Comparison of ENCODE assay signal across 12 cellular contexts in genomic region chr7:101923276-101923985, GRCh38.
DNase-seq lines count a peak whose midpoint lies in the region; ATAC-seq, FAIRE-seq and TF ChIP-seq lines count a peak whose summit lies in the region.
"Had no signal": no experiment of that assay in that cellular context is flagged by ENCODE, and none has a peak within 500 bp of the region (broad histone marks: within the 10 kb centered on the region; RNA-seq: fewer than 3 reads in every experiment).

No MANE protein-coding gene starts in this region.

- no peak overlapping the region; the same call in 2 of the 3 replicates for H3K4me3 Mint-ChIP-seq in GM23338
- peak overlapping the region; percentile 56 for H3K4me3 Mint-ChIP-seq in astrocyte (ENCODE audit: unreplicated experiment)
- H3K4me3 Mint-ChIP-seq in CD14-positive monocyte = no peak overlapping the region
- H3K4me3 Mint-ChIP-seq: IgD-negative memory B cell; T-helper 2 cell treated with Interferon-gamma antibody and Interleukin-4, amounts not matched to agents 5 μg/mL and 100 μg/mL, for 36 hours had no signal

- H3K9ac ChIP-seq in astrocyte (ENCODE audit: low read length) (peak overlapping the region; percentile 77), stomach smooth muscle (ENCODE audit: low read length in 2 of 2) (no peak overlapping the region)

- H3K27me3 ChIP-seq in GM23338 (ENCODE audit: insufficient read depth) (no peaks in the 10 kb centered on the region), astrocyte (ENCODE audit: insufficient read depth, low read length) (no peaks in the 10 kb centered on the region), lung (ENCODE audit: control insufficient read depth, insufficient read depth) (no peaks in the 10 kb centered on the region), stomach smooth muscle (ENCODE audit: control insufficient read depth in 1 of 2, insufficient read depth in 2 of 2, low read length in 2 of 2) (no peaks in the 10 kb centered on the region)

- peaks cover 19% of the 10 kb centered on the region for H3K27me3 Mint-ChIP-seq in GM23338 (ENCODE audit: insufficient read depth, low read depth, poor library complexity)
- H3K27me3 Mint-ChIP-seq in astrocyte (ENCODE audit: low read depth, unreplicated experiment) = no peaks in the 10 kb centered on the region
- no peaks in the 10 kb centered on the region for H3K27me3 Mint-ChIP-seq in CD14-positive monocyte (ENCODE audit: low read depth in 3 of 3)
- H3K27me3 Mint-ChIP-seq: IgD-negative memory B cell had no signal

- WGBS in lung, 2 donors = 89 to 91% methylated on average over 19 of the region's 19 CpGs

- peaks cover 17% of the 10 kb centered on the region for H3K4me1 ChIP-seq in GM23338 (ENCODE audit: insufficient read depth)
- H3K4me1 ChIP-seq in astrocyte (ENCODE audit: insufficient read depth, low read length) = peaks cover 25% of the 10 kb centered on the region
- peaks cover 4 to 9% of the 10 kb centered on the region in 2 donors for H3K4me1 ChIP-seq in lung (ENCODE audit: control insufficient read depth in 2 of 2, insufficient read depth in 2 of 2, low read length in 2 of 2)
- H3K4me1 ChIP-seq in stomach smooth muscle (ENCODE audit: control insufficient read depth, insufficient read depth, low read length) = peaks cover 22% of the 10 kb centered on the region

- H3K27ac Mint-ChIP-seq in GM23338 (no peak overlapping the region), astrocyte (ENCODE audit: unreplicated experiment) (peak overlapping the region; percentile 78), CD14-positive monocyte (peak overlapping the region in 3 of 7 donors; percentile 2 to 72 (median 12))
- H3K27ac Mint-ChIP-seq: IgD-negative memory B cell; T-helper 2 cell treated with Interferon-gamma antibody and Interleukin-4, amounts not matched to agents 5 μg/mL and 100 μg/mL, for 36 hours had no signal

- no peak overlapping the region for H3K4me3 ChIP-seq in GM23338
- no peak overlapping the region for H3K4me3 ChIP-seq in astrocyte (ENCODE audit: insufficient read depth, low read depth, low read length)
- no peak overlapping the region for H3K4me3 ChIP-seq in lung
- peak overlapping the region in 1 of 2 donors; percentile 22 for H3K4me3 ChIP-seq in stomach smooth muscle (ENCODE audit: low read length in 2 of 2)

- no peak for FAIRE-seq in astrocyte (lab: Jason Lieb, UNC)
- FAIRE-seq: frontal cortex had no signal

- H3K9me3 ChIP-seq in astrocyte (ENCODE audit: insufficient read depth, low read depth, low read length) (no peaks in the 10 kb centered on the region), lung (ENCODE audit: control insufficient read depth in 2 of 2, insufficient read depth in 1 of 2, low read length in 1 of 2) (no peaks in the 10 kb centered on the region), stomach smooth muscle (ENCODE audit: control insufficient read depth in 2 of 2, low read length in 2 of 2) (no peaks in the 10 kb centered on the region)

- H4K20me1 ChIP-seq in GM23338 (replicated peaks; ENCODE audit: insufficient read depth) (peaks cover 35% of the 10 kb centered on the region), astrocyte (ENCODE audit: insufficient read depth, low read length) (peaks cover 5% of the 10 kb centered on the region)

- H3K4me2 ChIP-seq in GM23338 (peak overlapping the region; percentile 5; the same call in 1 of the 2 replicates), astrocyte (ENCODE audit: low read length) (peak overlapping the region; percentile 77)

- ATAC-seq in GM23338 (no peak), lung (ENCODE audit: insufficient read depth, low FRiP score) (no peak)

- H3K9me2 ChIP-seq in GM23338 (ENCODE audit: insufficient read depth) = no peaks in the 10 kb centered on the region

- no peak overlapping the region for H2AFZ ChIP-seq in GM23338
- H2AFZ ChIP-seq in astrocyte (ENCODE audit: low read depth, low read length) = no peak overlapping the region

- peaks cover 22% of the 10 kb centered on the region for H3K36me3 Mint-ChIP-seq in GM23338 (ENCODE audit: low read depth)
- H3K36me3 Mint-ChIP-seq in astrocyte (ENCODE audit: low read depth, unreplicated experiment) = peaks cover 19% of the 10 kb centered on the region
- peaks cover 34 to 57% of the 10 kb centered on the region in 2 donors for H3K36me3 Mint-ChIP-seq in CD14-positive monocyte

- H3K9me3 Mint-ChIP-seq in GM23338 = no peaks in the 10 kb centered on the region
- H3K9me3 Mint-ChIP-seq in astrocyte (ENCODE audit: unreplicated experiment) = no peaks in the 10 kb centered on the region
- no peaks in the 10 kb centered on the region for H3K9me3 Mint-ChIP-seq in CD14-positive monocyte
- H3K9me3 Mint-ChIP-seq: IgD-negative memory B cell; T-helper 2 cell treated with Interferon-gamma antibody and Interleukin-4, amounts not matched to agents 5 μg/mL and 100 μg/mL, for 36 hours had no signal

- peaks cover 24% of the 10 kb centered on the region for H3K4me1 Mint-ChIP-seq in GM23338
- H3K4me1 Mint-ChIP-seq in astrocyte (ENCODE audit: low read depth, unreplicated experiment) = peaks cover 22% of the 10 kb centered on the region
- H3K4me1 Mint-ChIP-seq in CD14-positive monocyte = peaks cover 13% of the 10 kb centered on the region

- peaks cover 100% of the 10 kb centered on the region for H3K79me2 ChIP-seq in GM23338 (replicated peaks; ENCODE audit: insufficient read depth)
- H3K79me2 ChIP-seq in astrocyte (ENCODE audit: insufficient read depth, low read length) = peaks cover 21% of the 10 kb centered on the region

- TF ChIP-seq CTCF in GM23338 (conservative IDR thresholded peaks at IDR 0.05; ENCODE audit: low read depth in 2 of 2) = no peak
- TF ChIP-seq CTCF in astrocyte (IDR thresholded peaks at IDR 0.05; ENCODE audit: insufficient read depth, low read depth, low read length) = no peak
- no peak for TF ChIP-seq CTCF in lung (IDR thresholded peaks at IDR 0.05; ENCODE audit: control extremely low read depth, extremely low read depth)
- TF ChIP-seq CTCF in CD14-positive monocyte (IDR thresholded peaks at IDR 0.05) = no peak

- H3K36me3 ChIP-seq in GM23338 (ENCODE audit: insufficient read depth) (no peaks in the 10 kb centered on the region), astrocyte (ENCODE audit: insufficient read depth, low read length) (no peaks in the 10 kb centered on the region), lung (ENCODE audit: control insufficient read depth in 2 of 2, insufficient read depth in 2 of 2, low read length in 2 of 2) (peaks cover 0 to 2% of the 10 kb centered on the region in 2 donors), stomach smooth muscle (ENCODE audit: control insufficient read depth in 2 of 2, insufficient read depth in 2 of 2, low read length in 2 of 2) (peaks cover 0 to 7% of the 10 kb centered on the region in 2 donors)

- H3K27ac ChIP-seq in GM23338 (ENCODE audit: low read depth) (peak overlapping the region; percentile 39; the same call in 1 of the 2 replicates), astrocyte (ENCODE audit: low read depth, low read length) (peak overlapping the region; percentile 85), lung (ENCODE audit: low read depth in 1 of 2, low read length in 1 of 2) (peak overlapping the region; percentile 13 to 81), stomach smooth muscle (ENCODE audit: low read length) (peak overlapping the region; percentile 64)

- no peak for DNase-seq in GM23338 (ENCODE audit: low spot score)
- peak; percentile 77 for DNase-seq in astrocyte (ENCODE audit: low read depth)
- no peak for DNase-seq in lung (ENCODE audit: low spot score)
- no peak for DNase-seq in CD14-positive monocyte (ENCODE audit: low spot score)
- no peak for DNase-seq in activated CD4-positive, alpha-beta T cell treated with anti-CD3 and anti-CD28 coated beads, Interleukin-2, amount 50 U/mL, for 1 hour
- DNase-seq in midbrain (lab: John Stamatoyannopoulos, UW) = no peak
- DNase-seq: DMS79 treated with DMSO at 0.1 percent for 48 hours, NCI-H2029 treated with DMSO at 0.1 percent for 48 hours had no signal

- intact Hi-C loops in CD14-positive monocyte (cut with micrococcal nuclease) = no loop called here

- 0 out of 2 replicates have a peak, but pooled peaks cover 3% of the 10 kb centered on the region for H3F3A ChIP-seq in GM23338 (replicated peaks; ENCODE audit: low read depth)

TF ChIP-seq in GM23338, 12 proteins besides CTCF, POLR2A, EP300 and RAD21 (continues in another document):
- TF ChIP-seq JUNB (IDR thresholded peaks at IDR 0.05; ENCODE audit: unreplicated experiment) = no peak
- no peak for TF ChIP-seq POLR2AphosphoS5 (IDR thresholded peaks at IDR 0.05; ENCODE audit: low read depth)
- no peak for TF ChIP-seq EZH2phosphoT487 (IDR thresholded peaks at IDR 0.05; ENCODE audit: unreplicated experiment)
- TF ChIP-seq ZNF331 (CRISPR knock-in tag; IDR thresholded peaks at IDR 0.05; ENCODE audit: low read depth) = no peak
- no peak for TF ChIP-seq EZH2 (IDR thresholded peaks at IDR 0.05; ENCODE audit: low read depth, unreplicated experiment)
- TF ChIP-seq CREB1 (CRISPR knock-in tag; IDR thresholded peaks at IDR 0.05; ENCODE audit: low read depth) = no peak
- no peak for TF ChIP-seq STAT1 (IDR thresholded peaks at IDR 0.05; ENCODE audit: unreplicated experiment)
